In the genomic region with DNA sequence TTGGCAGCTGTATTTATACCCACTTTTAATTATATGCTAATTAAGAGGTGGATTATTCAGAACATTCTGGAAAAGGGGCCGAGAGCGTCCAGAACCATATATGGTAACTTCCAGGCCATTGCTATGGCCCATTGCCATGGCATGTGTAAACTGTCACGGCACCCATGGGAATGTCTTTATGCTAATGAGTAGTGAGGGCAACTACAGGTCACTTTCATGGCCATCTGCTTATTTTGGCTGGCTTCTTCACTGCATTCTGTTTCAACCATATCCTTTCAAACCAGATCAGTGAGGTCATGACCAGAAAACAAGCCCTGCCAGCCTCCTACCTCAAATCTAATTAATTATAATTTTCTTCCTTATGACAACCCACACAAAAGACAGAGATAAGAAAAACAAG, we compare ENCODE assay signal across 14 cellular contexts.
DNase-seq lines count a peak whose midpoint lies in the region; FAIRE-seq and TF ChIP-seq lines count a peak whose summit lies in the region.
"Had no signal": no experiment of that assay in that cellular context is flagged by ENCODE, and none has a peak within 500 bp of the region (broad histone marks: within the 10 kb centered on the region; RNA-seq: fewer than 3 reads in every experiment).

No MANE protein-coding gene starts in this region.

- H3K27me3 Mint-ChIP-seq in MCF 10A (ENCODE audit: insufficient read depth, unreplicated experiment), result no peaks in the 10 kb centered on the region
- peaks cover 7% of the 10 kb centered on the region for H3K27me3 Mint-ChIP-seq in neural progenitor cell (ENCODE audit: insufficient read depth, low read depth)
- H3K27me3 Mint-ChIP-seq: activated CD4-positive, alpha-beta T cell treated with anti-CD3 and anti-CD28 coated beads, Interleukin-2, amount 10 ng/mL, durations not matched to agents 7 days and 5 days; activated naive CD8-positive, alpha-beta T cell had no signal

- DNase-seq in AG09319 (ENCODE audit: extremely low read depth, low read depth) (peak; percentile 27), NCI-H1092 (lab: John Stamatoyannopoulos, UW) (peak; percentile 59), MCF 10A (ENCODE audit: unreplicated experiment) (peak; percentile 51), kidney (no peak), neural progenitor cell (ENCODE audit: low spot score) (no peak), superior temporal gyrus (ENCODE audit: extremely low spot score) (no peak), NCI-H2107 (lab: John Stamatoyannopoulos, UW) (no peak)
- no peak for DNase-seq in effector CD8-positive, alpha-beta T cell (lab: John Stamatoyannopoulos, UW)
- DNase-seq: activated CD4-positive, alpha-beta T cell treated with anti-CD3 and anti-CD28 coated beads, Interleukin-2, amount 10 ng/mL, durations not matched to agents 7 days and 5 days; erythroblast; stimulated activated CD4-positive, alpha-beta T cell treated with anti-CD3 and anti-CD28 coated beads, Interleukin-12 subunit alpha, Interleukin-12 subunit beta, amount 100 ng/mL, for 4 hours; stimulated activated naive CD4-positive, alpha-beta T cell had no signal

- H3K4me3 Mint-ChIP-seq in MCF 10A (ENCODE audit: unreplicated experiment) (no peak overlapping the region), neural progenitor cell (no peak overlapping the region)
- H3K4me3 Mint-ChIP-seq: activated CD4-positive, alpha-beta T cell treated with anti-CD3 and anti-CD28 coated beads, Interleukin-2, amount 10 ng/mL, durations not matched to agents 7 days and 5 days; activated naive CD8-positive, alpha-beta T cell had no signal

- TF ChIP-seq CTCF in AG09319 (IDR thresholded peaks at IDR 0.05; ENCODE audit: low read depth, low read length) (no peak), MCF 10A (IDR thresholded peaks at IDR 0.05; ENCODE audit: unreplicated experiment) (no peak), kidney (IDR thresholded peaks at IDR 0.05; ENCODE audit: borderline replicate concordance, extremely low read depth, insufficient read depth) (no peak), neural progenitor cell (IDR thresholded peaks at IDR 0.05) (no peak)

- H3K79me2 ChIP-seq in neural progenitor cell (ENCODE audit: low read depth), result no peaks in the 10 kb centered on the region

- H3K9me3 Mint-ChIP-seq in MCF 10A (ENCODE audit: unreplicated experiment), result peaks cover 17% of the 10 kb centered on the region
- peaks cover 4% of the 10 kb centered on the region for H3K9me3 Mint-ChIP-seq in neural progenitor cell

- H3K4me1 ChIP-seq in kidney (ENCODE audit: control insufficient read depth in 1 of 2, insufficient read depth in 1 of 2, low read depth in 1 of 2, low read length in 2 of 2) (peaks cover 2 to 18% of the 10 kb centered on the region in 2 donors), neural progenitor cell (peaks cover 20% of the 10 kb centered on the region)
- H3K4me1 ChIP-seq: BLaER1 treated with 17β-estradiol and CSF1 and Interleukin-3, amounts not matched to agents 10 nM and 100 nM had no signal

- H3K36me3 Mint-ChIP-seq in MCF 10A (ENCODE audit: insufficient read depth, unreplicated experiment), result no peaks in the 10 kb centered on the region
- H3K36me3 Mint-ChIP-seq in neural progenitor cell, result no peaks in the 10 kb centered on the region
- H3K36me3 Mint-ChIP-seq: activated naive CD8-positive, alpha-beta T cell had no signal

- H3K27me3 ChIP-seq in neural progenitor cell, result no peaks in the 10 kb centered on the region
- H3K27me3 ChIP-seq: BLaER1 treated with 17β-estradiol and CSF1 and Interleukin-3, amounts not matched to agents 10 nM and 100 nM had no signal

- no TSS peak for BruUV-seq in MCF 10A (replicated peaks; lab: Mats Ljungman, UMichigan)

- no peak overlapping the region for H3K27ac Mint-ChIP-seq in MCF 10A (ENCODE audit: low read depth, unreplicated experiment)
- H3K27ac Mint-ChIP-seq in neural progenitor cell, result no peak overlapping the region
- H3K27ac Mint-ChIP-seq: activated CD4-positive, alpha-beta T cell treated with anti-CD3 and anti-CD28 coated beads, Interleukin-2, amount 10 ng/mL, durations not matched to agents 7 days and 5 days; activated naive CD8-positive, alpha-beta T cell had no signal

- no peaks in the 10 kb centered on the region for H4K20me1 ChIP-seq in neural progenitor cell (ENCODE audit: low read depth)
- H4K20me1 ChIP-seq: BLaER1 treated with 17β-estradiol and CSF1 and Interleukin-3, amounts not matched to agents 10 nM and 100 nM had no signal

- intact Hi-C loops in MCF 10A (cut with micrococcal nuclease), result no loop called here
- intact Hi-C loops in kidney (cut with DNase I), result no loop called here

- H2AFZ ChIP-seq in neural progenitor cell (replicated peaks), result no peak overlapping the region

- no peak overlapping the region for H3K4me2 ChIP-seq in neural progenitor cell
- H3K4me2 ChIP-seq: BLaER1 treated with 17β-estradiol and CSF1 and Interleukin-3, amounts not matched to agents 10 nM and 100 nM had no signal

- H3F3A ChIP-seq in neural progenitor cell (ENCODE audit: low read depth), result no peaks in the 10 kb centered on the region

- no peaks in the 10 kb centered on the region for H3K9me3 ChIP-seq in kidney (ENCODE audit: control insufficient read depth in 1 of 2, low read length in 2 of 2)
- no peaks in the 10 kb centered on the region for H3K9me3 ChIP-seq in neural progenitor cell (ENCODE audit: low read depth)

- H3K36me3 ChIP-seq in kidney (ENCODE audit: control insufficient read depth in 1 of 2, insufficient read depth in 2 of 2, low read length in 2 of 2) (peaks cover 7% of the 10 kb centered on the region in 2 donors), neural progenitor cell (no peaks in the 10 kb centered on the region)
- H3K36me3 ChIP-seq: BLaER1 treated with 17β-estradiol and CSF1 and Interleukin-3, amounts not matched to agents 10 nM and 100 nM had no signal

- CTCF ChIA-PET in MCF 10A (lab: Yijun Ruan, JAX), result no interaction called here

- H3K4me1 Mint-ChIP-seq in MCF 10A (ENCODE audit: insufficient read depth, unreplicated experiment) (no peaks in the 10 kb centered on the region), neural progenitor cell (peaks cover 32% of the 10 kb centered on the region)
- H3K4me1 Mint-ChIP-seq: activated CD4-positive, alpha-beta T cell treated with anti-CD3 and anti-CD28 coated beads, Interleukin-2, amount 10 ng/mL, durations not matched to agents 7 days and 5 days had no signal

- H3K4me3 ChIP-seq in kidney (ENCODE audit: low read length in 2 of 2) (no peak overlapping the region), neural progenitor cell (no peak overlapping the region)
- H3K4me3 ChIP-seq: BLaER1 treated with 17β-estradiol and CSF1 and Interleukin-3, amounts not matched to agents 10 nM and 100 nM had no signal

- H3K27ac ChIP-seq in kidney (ENCODE audit: low read depth in 2 of 2, low read length in 2 of 2) (no peak overlapping the region), neural progenitor cell (no peak overlapping the region)
- H3K27ac ChIP-seq: BLaER1 treated with 17β-estradiol and CSF1 and Interleukin-3, amounts not matched to agents 10 nM and 100 nM had no signal

- FAIRE-seq in kidney (lab: Jason Lieb, UNC), result peak; percentile 3

- POLR2A ChIA-PET in MCF 10A (lab: Yijun Ruan, JAX), result no interaction called here

- H3K9ac ChIP-seq in kidney (ENCODE audit: low read length in 2 of 2), result no peak overlapping the region
- no peak overlapping the region for H3K9ac ChIP-seq in neural progenitor cell
- H3K9ac ChIP-seq: BLaER1 treated with 17β-estradiol and CSF1 and Interleukin-3, amounts not matched to agents 10 nM and 100 nM had no signal

Comparison
In these comparisons a context has a peak if more than half of its experiments do, and no peak if none do; other contexts are left out.
1. DNase-seq: peak in AG09319 (single experiment), NCI-H1092 (single experiment) and MCF 10A (single experiment); none in kidney (single experiment), neural progenitor cell (single experiment), superior temporal gyrus (single experiment), effector CD8-positive, alpha-beta T cell (single experiment) and NCI-H2107 (single experiment).